11 cellular contexts compared by ENCODE assay signal in the genomic region with DNA sequence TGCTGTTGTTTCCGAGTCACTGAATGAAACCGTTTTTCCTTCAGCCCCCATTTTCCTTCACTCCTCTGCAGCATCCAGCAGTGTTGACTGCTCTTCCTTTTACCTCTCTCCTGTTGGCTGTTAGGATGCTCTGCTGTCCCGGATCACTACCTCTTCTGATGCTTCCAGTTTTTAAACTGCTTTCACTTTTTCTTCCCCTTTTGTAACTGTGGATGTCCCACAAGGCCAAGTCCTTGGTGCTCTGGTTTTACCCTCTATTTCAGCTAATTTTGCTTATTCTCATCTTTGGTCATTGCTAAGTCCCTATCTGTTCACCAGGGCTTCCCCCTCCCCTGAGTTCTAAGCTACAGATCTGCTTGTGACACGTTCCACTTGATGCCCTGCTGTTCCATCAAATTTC. TPM values are rescaled to one million over a fixed set of nuclear protein-coding genes. Genes with fewer than 3 reads are reported as not detected.
DNase-seq lines count a peak whose midpoint lies in the region; ATAC-seq and TF ChIP-seq lines count a peak whose summit lies in the region.
"Had no signal": no experiment of that assay in that cellular context is flagged by ENCODE, and none has a peak within 500 bp of the region (broad histone marks: within the 10 kb centered on the region; RNA-seq: fewer than 3 reads in every experiment).

No MANE protein-coding gene starts in this region.

- H3K4me3 Mint-ChIP-seq in stimulated activated naive CD8-positive, alpha-beta T cell treated with anti-CD3 and anti-CD28 coated beads, Interleukin-15, amount 100 ng/mL, for 72 hours: no peak overlapping the region
- no peak overlapping the region for H3K4me3 Mint-ChIP-seq in CD4-positive, alpha-beta T cell
- H3K4me3 Mint-ChIP-seq: activated T-cell treated with anti-CD3 and anti-CD28 coated beads, Interleukin-2, amount 50 U/mL, for 4 hours had no signal

- peaks cover 39% of the 10 kb centered on the region for H3K36me3 Mint-ChIP-seq in CD4-positive, alpha-beta T cell (ENCODE audit: low read depth)

- intact Hi-C loops in CD4-positive, alpha-beta T cell (cut with DNase I, micrococcal nuclease): no loop called here

- H3K4me3 ChIP-seq in SJCRH30: no peak overlapping the region
- H3K4me3 ChIP-seq: SK-N-MC had no signal

- DNase-seq in stimulated activated naive CD8-positive, alpha-beta T cell treated with anti-CD3 and anti-CD28 coated beads, Interleukin-15, Interleukin-2, amounts not matched to agents 100 U/mL and 50 U/mL, for 24 hours: no peak
- no peak for DNase-seq in stimulated activated naive CD8-positive, alpha-beta T cell treated with anti-CD3 and anti-CD28 coated beads, Interleukin-15, amount 100 ng/mL, for 72 hours
- peak; percentile 13 for DNase-seq in KBM-7
- DNase-seq in SJCRH30: no peak
- no peak for DNase-seq in CD4-positive, alpha-beta T cell
- no peak for DNase-seq in D341Med (ENCODE audit: low spot score)
- no peak for DNase-seq in NCI-H748 treated with DMSO at 0.1 percent for 48 hours (lab: John Stamatoyannopoulos, UW)
- DNase-seq: activated T-cell treated with anti-CD3 and anti-CD28 coated beads, Interleukin-2, amount 50 U/mL, for 4 hours had no signal

- CTCF ChIA-PET in CD4-positive, alpha-beta T cell (lab: Charles Lee): no interaction called here

- H3K9me3 ChIP-seq in SJCRH30 (replicated peaks): no peaks in the 10 kb centered on the region
- no peaks in the 10 kb centered on the region for H3K9me3 ChIP-seq in CD4-positive, alpha-beta T cell (ENCODE audit: control insufficient read depth, low read length)
- H3K9me3 ChIP-seq: neutrophil had no signal

- peaks cover 3% of the 10 kb centered on the region for H3K4me1 ChIP-seq in SJCRH30

- TF ChIP-seq CTCF in CD4-positive, alpha-beta T cell (IDR thresholded peaks at IDR 0.05): no peak

- peaks cover 15 to 21% of the 10 kb centered on the region in 2 donors for H3K9me3 Mint-ChIP-seq in stimulated activated naive CD8-positive, alpha-beta T cell treated with anti-CD3 and anti-CD28 coated beads, Interleukin-15, amount 100 ng/mL, for 72 hours
- no peaks in the 10 kb centered on the region for H3K9me3 Mint-ChIP-seq in CD4-positive, alpha-beta T cell

- no peaks in the 10 kb centered on the region for H3K4me1 Mint-ChIP-seq in stimulated activated naive CD8-positive, alpha-beta T cell treated with anti-CD3 and anti-CD28 coated beads, Interleukin-15, amount 100 ng/mL, for 72 hours
- H3K4me1 Mint-ChIP-seq in CD4-positive, alpha-beta T cell (ENCODE audit: low read depth): no peaks in the 10 kb centered on the region

- no peak overlapping the region for H3K27ac Mint-ChIP-seq in stimulated activated naive CD8-positive, alpha-beta T cell treated with anti-CD3 and anti-CD28 coated beads, Interleukin-15, amount 100 ng/mL, for 72 hours
- H3K27ac Mint-ChIP-seq in CD4-positive, alpha-beta T cell: no peak overlapping the region

- no peaks in the 10 kb centered on the region for H3K27me3 Mint-ChIP-seq in stimulated activated naive CD8-positive, alpha-beta T cell treated with anti-CD3 and anti-CD28 coated beads, Interleukin-15, amount 100 ng/mL, for 72 hours
- H3K27me3 Mint-ChIP-seq in CD4-positive, alpha-beta T cell: no peaks in the 10 kb centered on the region

- H3K36me3 ChIP-seq in SJCRH30: no peaks in the 10 kb centered on the region
- H3K36me3 ChIP-seq: neutrophil had no signal

- no peaks in the 10 kb centered on the region for H3K27me3 ChIP-seq in SJCRH30
- H3K27me3 ChIP-seq in CD4-positive, alpha-beta T cell (ENCODE audit: control insufficient read depth, insufficient read depth, low read length): no peaks in the 10 kb centered on the region
- H3K27me3 ChIP-seq: neutrophil had no signal

- in situ Hi-C loops in KBM-7 (cut with MboI; ENCODE audit: low pct_unique_long_range_greater_than_20kb, low sequenced_read_pairs): no loop called here

- peak; percentile 49 for ATAC-seq in stimulated activated naive CD8-positive, alpha-beta T cell treated with anti-CD3 and anti-CD28 coated beads, Interleukin-15, Interleukin-2, amounts not matched to agents 100 U/mL and 50 U/mL, for 24 hours
- ATAC-seq in stimulated activated naive CD8-positive, alpha-beta T cell treated with anti-CD3 and anti-CD28 coated beads, Interleukin-15, amount 100 ng/mL, for 72 hours: no peak
- peak; percentile 93 for ATAC-seq in HG02852 (IDR thresholded peaks at IDR 0.05; ENCODE audit: unreplicated experiment)
- no peak for ATAC-seq in CD4-positive, alpha-beta T cell (ENCODE audit: poor library complexity)
- ATAC-seq: activated T-cell treated with anti-CD3 and anti-CD28 coated beads, Interleukin-2, amount 50 U/mL, for 4 hours had no signal

- POLR2A ChIA-PET in CD4-positive, alpha-beta T cell (lab: Charles Lee): no interaction called here

- no peak overlapping the region for H3K27ac ChIP-seq in SJCRH30
- no peak overlapping the region for H3K27ac ChIP-seq in CD4-positive, alpha-beta T cell (ENCODE audit: low read depth, low read length)
- H3K27ac ChIP-seq: neutrophil, SK-N-MC had no signal

RNA-seq across cellular contexts. Expression of gene MAP4K3, which starts 39.4 kb away (rescaled TPM):
- 44.4 and 66.7 TPM in 2 replicates for total RNA-seq in SJCRH30 (2014; rRNA removed; shearing (Covaris generic))
- 10 to 100 TPM; 18.4 to 22.5 TPM for total RNA-seq in CD4-positive, alpha-beta T cell

Comparison
In these comparisons a context has a peak if more than half of its experiments do, and no peak if none do; other contexts are left out.
1. ATAC-seq: peak in stimulated activated naive CD8-positive, alpha-beta T cell treated with anti-CD3 and anti-CD28 coated beads, Interleukin-15, Interleukin-2, amounts not matched to agents 100 U/mL and 50 U/mL, for 24 hours (single experiment) and HG02852 (single experiment); none in stimulated activated naive CD8-positive, alpha-beta T cell treated with anti-CD3 and anti-CD28 coated beads, Interleukin-15, amount 100 ng/mL, for 72 hours (single experiment) and CD4-positive, alpha-beta T cell (single experiment).